ENCODE assay signal across 27 cellular contexts in genomic region chr7:155781433-155781832, GRCh38. TPM values are rescaled to one million over a fixed set of nuclear protein-coding genes. Genes with fewer than 3 reads are reported as not detected.
"Had no signal": no experiment of that assay in that cellular context is flagged by ENCODE, and none has a peak within 500 bp of the region (broad histone marks: within the 10 kb centered on the region; RNA-seq: fewer than 3 reads in every experiment).

No MANE protein-coding gene starts in this region.

- H3K27ac ChIP-seq: esophagus squamous epithelium, heart right ventricle, left lung, prostate gland, right atrium auricular region, testis, tibial artery had no signal

- H3K9me3 ChIP-seq: esophagus squamous epithelium, heart right ventricle, left lung, prostate gland, right atrium auricular region, testis, tibial artery had no signal

- DNase-seq: cortex of kidney; effector memory CD8-positive, alpha-beta T cell; erythroblast; esophagus squamous epithelium; foreskin melanocyte; glutamatergic neuron; heart right ventricle; hippocampal formation; left cardiac atrium; left lung; mammary epithelial cell; mesendoderm; midbrain; naive thymus-derived CD4-positive, alpha-beta T cell; nucleus accumbens; stimulated activated CD4-positive, alpha-beta T cell treated with anti-CD3 and anti-CD28 coated beads, Interleukin-4, amount 100 ng/mL, for 4 hours; stimulated activated naive CD8-positive, alpha-beta T cell treated with anti-CD3 and anti-CD28 coated beads, Interleukin-15, Interleukin-2, amounts not matched to agents 100 U/mL and 50 U/mL, for 24 hours; substantia nigra; testis; tibial artery had no signal

- H3K27me3 ChIP-seq: right atrium auricular region, testis, tibial artery had no signal

- H3K27ac Mint-ChIP-seq: effector memory CD8-positive, alpha-beta T cell; naive thymus-derived CD4-positive, alpha-beta T cell; stimulated activated memory B cell treated with anti-CD40 and anti-IgM and Interleukin-4, amounts not matched to agents 10 μg/mL and 1 μg/mL and 100 μg/mL, for 72 hours; type B pancreatic cell had no signal

- H3K4me1 ChIP-seq: esophagus squamous epithelium, heart right ventricle, left lung, prostate gland, right atrium auricular region, testis, tibial artery had no signal

- ATAC-seq: effector memory CD8-positive, alpha-beta T cell; heart right ventricle; left cardiac atrium; left lung; naive thymus-derived CD4-positive, alpha-beta T cell; sciatic nerve; stimulated activated memory B cell treated with anti-CD40 and anti-IgM and Interleukin-4, amounts not matched to agents 10 μg/mL and 1 μg/mL and 100 μg/mL, for 72 hours; stimulated activated naive CD8-positive, alpha-beta T cell treated with anti-CD3 and anti-CD28 coated beads, Interleukin-15, Interleukin-2, amounts not matched to agents 100 U/mL and 50 U/mL, for 24 hours had no signal

- H3K4me3 ChIP-seq: esophagus squamous epithelium, heart right ventricle, left lung, prostate gland, right atrium auricular region, testis, tibial artery had no signal

- H3K4me3 Mint-ChIP-seq: effector memory CD8-positive, alpha-beta T cell; naive thymus-derived CD4-positive, alpha-beta T cell; stimulated activated memory B cell treated with anti-CD40 and anti-IgM and Interleukin-4, amounts not matched to agents 10 μg/mL and 1 μg/mL and 100 μg/mL, for 72 hours; type B pancreatic cell had no signal

- H3K4me1 Mint-ChIP-seq: stimulated activated memory B cell treated with anti-CD40 and anti-IgM and Interleukin-4, amounts not matched to agents 10 μg/mL and 1 μg/mL and 100 μg/mL, for 72 hours had no signal

- H3K27me3 Mint-ChIP-seq: effector memory CD8-positive, alpha-beta T cell had no signal

- H3K9me3 Mint-ChIP-seq: effector memory CD8-positive, alpha-beta T cell; naive thymus-derived CD4-positive, alpha-beta T cell; stimulated activated memory B cell treated with anti-CD40 and anti-IgM and Interleukin-4, amounts not matched to agents 10 μg/mL and 1 μg/mL and 100 μg/mL, for 72 hours; type B pancreatic cell had no signal

RNA-seq across cellular contexts. Expression of gene SHH, which starts 30.8 kb away (rescaled TPM):
- total RNA-seq: esophagus squamous epithelium; heart right ventricle; left cardiac atrium; lower leg skin; mammary epithelial cell; naive thymus-derived CD4-positive, alpha-beta T cell; right atrium auricular region; skeletal muscle tissue had no signal
- polyA plus RNA-seq: heart right ventricle; mammary epithelial cell; naive thymus-derived CD4-positive, alpha-beta T cell had no signal
